11 cellular contexts compared by ENCODE assay signal in genomic region chr2:202035941-202036372, GRCh38. TPM values are rescaled to one million over a fixed set of nuclear protein-coding genes. Genes with fewer than 3 reads are reported as not detected.
A peak's percentile ranks its signal among the peaks of the same experiment; 100 is the strongest.
DNase-seq lines count a peak whose midpoint lies in the region; ATAC-seq and TF ChIP-seq lines count a peak whose summit lies in the region.
"Had no signal": no experiment of that assay in that cellular context is flagged by ENCODE, and none has a peak within 500 bp of the region (broad histone marks: within the 10 kb centered on the region; RNA-seq: fewer than 3 reads in every experiment).

No MANE protein-coding gene starts in this region.

- no peak for TF ChIP-seq RAD21 in neural cell (conservative IDR thresholded peaks at IDR 0.05)

- H3K4me1 ChIP-seq in ACC112 (ENCODE audit: control insufficient read depth, insufficient read depth, low read length, unreplicated experiment) (peaks cover 39% of the 10 kb centered on the region), HUES48 (ENCODE audit: control insufficient read depth, insufficient read depth, low read length) (peaks cover 34% of the 10 kb centered on the region), fibroblast of lung (ENCODE audit: control insufficient read depth, extremely low read depth, insufficient read depth, low read length) (peaks cover 12% of the 10 kb centered on the region)

- H3K27me3 ChIP-seq in ACC112 (ENCODE audit: insufficient read depth, low read length) (peaks cover 7% of the 10 kb centered on the region), HUES48 (ENCODE audit: control insufficient read depth, insufficient read depth, low read length) (no peaks in the 10 kb centered on the region), fibroblast of lung (ENCODE audit: control insufficient read depth, insufficient read depth, low read length) (no peaks in the 10 kb centered on the region), neural cell (ENCODE audit: insufficient read depth, low read depth, low read length) (peaks cover 65% of the 10 kb centered on the region)

- H3K4me2 ChIP-seq in fibroblast of lung (ENCODE audit: extremely low read depth, insufficient read depth, low read length): peak overlapping the region; percentile 95
- no peak overlapping the region for H3K4me2 ChIP-seq in neural cell (ENCODE audit: low read length)

- H3K36me3 ChIP-seq in ACC112 (ENCODE audit: insufficient read depth, low read length): no peaks in the 10 kb centered on the region
- H3K36me3 ChIP-seq in HUES48 (ENCODE audit: control insufficient read depth, insufficient read depth, low read length): peaks cover 44% of the 10 kb centered on the region
- H3K36me3 ChIP-seq in fibroblast of lung (ENCODE audit: control insufficient read depth, insufficient read depth, low read length): peaks cover 8% of the 10 kb centered on the region
- H3K36me3 ChIP-seq in neural cell (ENCODE audit: insufficient read depth, low read length): no peaks in the 10 kb centered on the region
- H3K36me3 ChIP-seq: neutrophil had no signal

- no peak for TF ChIP-seq CTCF in fibroblast of lung (conservative IDR thresholded peaks at IDR 0.05 in 1 of 2, IDR thresholded peaks at IDR 0.05 in 1 of 2; ENCODE audit: low read depth in 1 of 2, low read length in 2 of 2)
- no peak for TF ChIP-seq CTCF in neural cell (IDR thresholded peaks at IDR 0.05; ENCODE audit: poor library complexity, severe bottlenecking)

- H3K27ac ChIP-seq in ACC112 (ENCODE audit: low read depth, low read length) (no peak overlapping the region), HUES48 (ENCODE audit: low read depth, low read length) (peak overlapping the region; percentile 53), fibroblast of lung (ENCODE audit: insufficient read depth, low read length) (peak overlapping the region; percentile 57), neural cell (ENCODE audit: low read length) (no peak overlapping the region)
- H3K27ac ChIP-seq: neutrophil had no signal

- H3K79me2 ChIP-seq in ACC112 (ENCODE audit: control insufficient read depth, insufficient read depth, low read length, unreplicated experiment) (peaks cover 11% of the 10 kb centered on the region), fibroblast of lung (ENCODE audit: control insufficient read depth, insufficient read depth, low read length) (peaks cover 45% of the 10 kb centered on the region), neural cell (replicated peaks; ENCODE audit: insufficient read depth, low read length) (peaks cover 21% of the 10 kb centered on the region)

- no peaks in the 10 kb centered on the region for H4K20me1 ChIP-seq in fibroblast of lung (ENCODE audit: control insufficient read depth, extremely low read depth, insufficient read depth, low read length)
- no peaks in the 10 kb centered on the region for H4K20me1 ChIP-seq in neural cell (ENCODE audit: insufficient read depth)

- no peaks in the 10 kb centered on the region for H3K9me2 ChIP-seq in neural cell (ENCODE audit: insufficient read depth, low read length)

- peak overlapping the region; percentile 80 for H3K4me3 ChIP-seq in ACC112 (ENCODE audit: low read depth, low read length)
- peak overlapping the region; percentile 93 for H3K4me3 ChIP-seq in HUES48 (ENCODE audit: low read depth, low read length)
- peak overlapping the region; percentile 66 to 84 (median 75) for H3K4me3 ChIP-seq in fibroblast of lung (replicated peaks in 1 of 4; ENCODE audit: control extremely low read depth in 1 of 4, insufficient read depth in 1 of 4, low read depth in 3 of 4, low read length in 4 of 4)
- peak overlapping the region; percentile 70 for H3K4me3 ChIP-seq in neural cell (ENCODE audit: low read length)

- H2AFZ ChIP-seq in ACC112 (ENCODE audit: low read length, unreplicated experiment) (no peak overlapping the region), fibroblast of lung (ENCODE audit: low read length) (no peak overlapping the region), neural cell (ENCODE audit: low read depth, low read length) (no peak overlapping the region)

- H3K9ac ChIP-seq in HUES48 (ENCODE audit: low read depth, low read length) (peak overlapping the region; percentile 88), fibroblast of lung (ENCODE audit: insufficient read depth, low read length) (no peak overlapping the region), neural cell (ENCODE audit: low read length) (no peak overlapping the region)

- TF ChIP-seq EP300 in neural cell (conservative IDR thresholded peaks at IDR 0.05; ENCODE audit: poor library complexity, severe bottlenecking): no peak

- H3K9me3 ChIP-seq in HUES48 (ENCODE audit: control insufficient read depth, insufficient read depth, low read length): no peaks in the 10 kb centered on the region
- no peaks in the 10 kb centered on the region for H3K9me3 ChIP-seq in fibroblast of lung (ENCODE audit: control insufficient read depth, insufficient read depth, low read depth, low read length)
- H3K9me3 ChIP-seq in neural cell (ENCODE audit: low read length): no peaks in the 10 kb centered on the region
- H3K9me3 ChIP-seq: neutrophil had no signal

- DNase-seq in fibroblast of lung (ENCODE audit: low read depth in 2 of 2) (peak in 1 of 2 donors; percentile 56), middle frontal gyrus (ENCODE audit: extremely low spot score, low spot score) (no peak)
- DNase-seq: SHP77 treated with DMSO at 0.1 percent for 48 hours had no signal

- no peak for ATAC-seq in HG03280 (IDR thresholded peaks at IDR 0.05; ENCODE audit: unreplicated experiment)
- no peak for ATAC-seq in HG03095 (IDR thresholded peaks at IDR 0.05; ENCODE audit: unreplicated experiment)
- ATAC-seq in HG03521 (IDR thresholded peaks at IDR 0.05; ENCODE audit: unreplicated experiment): no peak

- H3F3A ChIP-seq in neural cell (ENCODE audit: insufficient read depth, low read length, poor library complexity, severe bottlenecking): no peaks in the 10 kb centered on the region

TF ChIP-seq in neural cell, 6 proteins besides CTCF, POLR2A, EP300 and RAD21:
- TF ChIP-seq EZH2 (IDR thresholded peaks at IDR 0.05; ENCODE audit: borderline replicate concordance, insufficient read depth, low read length, poor library complexity, severe bottlenecking) (no peak), POLR2AphosphoS5 (IDR thresholded peaks at IDR 0.05) (no peak), MXI1 (conservative IDR thresholded peaks at IDR 0.05; ENCODE audit: poor library complexity, severe bottlenecking) (no peak), TAF1 (IDR thresholded peaks at IDR 0.05; ENCODE audit: low read depth) (no peak), SMC3 (conservative IDR thresholded peaks at IDR 0.05; ENCODE audit: poor library complexity) (no peak)
- TF ChIP-seq, protein P1, sequence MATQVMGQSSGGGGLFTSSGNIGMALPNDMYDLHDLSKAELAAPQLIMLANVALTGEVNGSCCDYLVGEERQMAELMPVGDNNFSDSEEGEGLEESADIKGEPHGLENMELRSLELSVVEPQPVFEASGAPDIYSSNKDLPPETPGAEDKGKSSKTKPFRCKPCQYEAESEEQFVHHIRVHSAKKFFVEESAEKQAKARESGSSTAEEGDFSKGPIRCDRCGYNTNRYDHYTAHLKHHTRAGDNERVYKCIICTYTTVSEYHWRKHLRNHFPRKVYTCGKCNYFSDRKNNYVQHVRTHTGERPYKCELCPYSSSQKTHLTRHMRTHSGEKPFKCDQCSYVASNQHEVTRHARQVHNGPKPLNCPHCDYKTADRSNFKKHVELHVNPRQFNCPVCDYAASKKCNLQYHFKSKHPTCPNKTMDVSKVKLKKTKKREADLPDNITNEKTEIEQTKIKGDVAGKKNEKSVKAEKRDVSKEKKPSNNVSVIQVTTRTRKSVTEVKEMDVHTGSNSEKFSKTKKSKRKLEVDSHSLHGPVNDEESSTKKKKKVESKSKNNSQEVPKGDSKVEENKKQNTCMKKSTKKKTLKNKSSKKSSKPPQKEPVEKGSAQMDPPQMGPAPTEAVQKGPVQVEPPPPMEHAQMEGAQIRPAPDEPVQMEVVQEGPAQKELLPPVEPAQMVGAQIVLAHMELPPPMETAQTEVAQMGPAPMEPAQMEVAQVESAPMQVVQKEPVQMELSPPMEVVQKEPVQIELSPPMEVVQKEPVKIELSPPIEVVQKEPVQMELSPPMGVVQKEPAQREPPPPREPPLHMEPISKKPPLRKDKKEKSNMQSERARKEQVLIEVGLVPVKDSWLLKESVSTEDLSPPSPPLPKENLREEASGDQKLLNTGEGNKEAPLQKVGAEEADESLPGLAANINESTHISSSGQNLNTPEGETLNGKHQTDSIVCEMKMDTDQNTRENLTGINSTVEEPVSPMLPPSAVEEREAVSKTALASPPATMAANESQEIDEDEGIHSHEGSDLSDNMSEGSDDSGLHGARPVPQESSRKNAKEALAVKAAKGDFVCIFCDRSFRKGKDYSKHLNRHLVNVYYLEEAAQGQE (IDR thresholded peaks at IDR 0.05; ENCODE audit: borderline replicate concordance): no peak

RNA-seq across cellular contexts. Expression of gene FZD7, which starts 2.3 kb away (rescaled TPM):
- 24.7 and 39.1 TPM in 2 replicates for total RNA-seq in fibroblast of lung
- polyA plus RNA-seq in fibroblast of lung (28.1 and 44.4 TPM in 2 replicates), neural cell (0.76 and 1.8 TPM in 2 replicates)
- 36.8 and 55.7 TPM in 2 replicates for polyA plus RNA-seq in fibroblast of lung (2012)
- polyA minus RNA-seq in fibroblast of lung (ENCODE audit: low replicate concordance) (23.9 and 48.2 TPM in 2 replicates), neural cell (2.4 and 2.5 TPM in 2 replicates)

RNA-seq across cellular contexts. Expression of gene KIAA2012, which starts 37.1 kb away (rescaled TPM):
- under 0.01 TPM in 1 of 2 replicates, not detected in the other for total RNA-seq in fibroblast of lung
- polyA plus RNA-seq in fibroblast of lung (0.01 and 0.09 TPM in 2 replicates), neural cell (not detected in 2 replicates)
- 0.12 TPM in 1 of 2 replicates, not detected in the other for polyA plus RNA-seq in fibroblast of lung (2012)
- polyA minus RNA-seq in fibroblast of lung (ENCODE audit: low replicate concordance) (not detected in 2 replicates), neural cell (0.46 TPM in 1 of 2 replicates, not detected in the other)
- total RNA-seq: CD4-positive, CD25-positive, alpha-beta regulatory T cell had no signal
- polyA plus RNA-seq: CD4-positive, CD25-positive, alpha-beta regulatory T cell had no signal

Comparison
In these comparisons a context has a peak if more than half of its experiments do, and no peak if none do; other contexts are left out.
1. H3K27ac ChIP-seq: peak in HUES48 (single experiment) and fibroblast of lung (single experiment); none in ACC112 (single experiment) and neural cell (single experiment).
2. RNA of gene FZD7, which starts 2.3 kb away (polyA plus RNA-seq): 28.1 to 55.7 TPM in fibroblast of lung; 0.76 to 1.8 TPM in neural cell; every median in the first group is over 10 times any median in the second.
3. Peak in every context shown above with its lines, with median percentiles within 50 percentile points of each other: H3K4me3 ChIP-seq.